In the genomic region with DNA sequence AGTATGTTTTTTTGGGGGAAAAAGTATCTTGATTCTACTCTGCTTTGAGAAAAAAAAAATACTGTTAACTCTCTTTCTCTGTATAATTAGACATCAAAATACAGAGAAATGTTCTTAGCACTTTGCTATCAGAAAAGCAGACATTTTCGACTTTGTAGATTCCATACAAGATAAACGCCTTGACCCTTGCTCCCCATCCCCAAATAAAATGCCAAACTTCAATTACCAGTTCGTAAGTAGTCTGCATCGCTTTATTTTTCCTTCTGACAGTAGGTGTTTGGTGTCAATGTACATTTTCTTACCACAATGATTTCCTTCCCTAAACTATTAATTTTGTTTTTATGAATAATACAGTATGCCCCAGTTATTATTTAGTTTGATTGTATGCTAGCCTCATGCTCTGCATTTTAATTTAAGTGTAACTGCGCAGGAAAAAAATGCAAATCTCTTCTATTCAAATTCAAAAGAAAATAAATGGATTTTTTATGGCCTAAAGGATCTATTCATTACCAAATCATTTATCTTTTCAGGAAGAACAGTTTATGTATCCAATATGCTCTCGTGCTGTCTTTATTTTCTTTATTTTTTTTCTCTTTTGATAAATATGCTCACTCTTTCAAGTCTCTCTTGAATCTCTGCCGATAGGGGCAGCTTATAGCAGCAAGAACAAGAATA, we compare ENCODE assay signal across 9 cellular contexts.
A peak's percentile ranks its signal among the peaks of the same experiment; 100 is the strongest.
DNase-seq lines count a peak whose midpoint lies in the region; ATAC-seq, FAIRE-seq and TF ChIP-seq lines count a peak whose summit lies in the region.
"Had no signal": no experiment of that assay in that cellular context is flagged by ENCODE, and none has a peak within 500 bp of the region (broad histone marks: within the 10 kb centered on the region; RNA-seq: fewer than 3 reads in every experiment).

No MANE protein-coding gene starts in this region.

- H3K79me2 ChIP-seq in HepG2 (ENCODE audit: insufficient read depth, low read length) = no peaks in the 10 kb centered on the region

- in situ Hi-C loops in HepG2 (cut with HindIII; ENCODE audit: extremely low pct_ligation_motif_present, low pct_unique_long_range_greater_than_20kb) = no loop called here

- TF ChIP-seq POLR2A in HepG2 (IDR thresholded peaks at IDR 0.05; ENCODE audit: insufficient read depth in 1 of 2, low read depth in 2 of 2, low read length in 2 of 2) = no peak
- TF ChIP-seq POLR2A in thyroid gland (IDR thresholded peaks at IDR 0.05) = no peak

- DNase-seq in left ventricle myocardium inferior = no peak
- DNase-seq in left ventricle myocardium superior = no peak
- no peak for DNase-seq in activated CD8-positive, alpha-beta T cell treated with anti-CD3 and anti-CD28 coated beads for 36 hours
- DNase-seq in HepG2 (ENCODE audit: low spot score) = no peak
- no peak for DNase-seq in thyroid gland
- DNase-seq in SHP77 (lab: John Stamatoyannopoulos, UW) = no peak
- no peak for DNase-seq in GF-D8 (lab: John Stamatoyannopoulos, UW)
- no peak for DNase-seq in NCI-H187 treated with DMSO at 0.1 percent for 48 hours (lab: John Stamatoyannopoulos, UW)
- DNase-seq: NCI-H446 treated with DMSO at 0.1 percent for 48 hours had no signal

- peak overlapping the region; percentile 83 for H3K4me2 ChIP-seq in HepG2 (ENCODE audit: low read depth, low read length)

- H3K4me3 Mint-ChIP-seq in activated CD8-positive, alpha-beta T cell treated with anti-CD3 and anti-CD28 coated beads for 36 hours = peak overlapping the region; percentile 27

- ATAC-seq in left ventricle myocardium superior = no peak
- ATAC-seq in activated CD8-positive, alpha-beta T cell treated with anti-CD3 and anti-CD28 coated beads for 36 hours = no peak
- ATAC-seq in HepG2 = no peak

- no peaks in the 10 kb centered on the region for H4K20me1 ChIP-seq in HepG2 (ENCODE audit: insufficient read depth, low read length)

- peak overlapping the region; percentile 74 for H3K27ac ChIP-seq in left ventricle myocardium inferior (replicated peaks)
- H3K27ac ChIP-seq in HepG2 (ENCODE audit: extremely low read length, insufficient read depth, low read length) = peak overlapping the region; percentile 90
- H3K27ac ChIP-seq in thyroid gland = peak overlapping the region in 2 of 3 donors; percentile 66 to 76

- no peaks in the 10 kb centered on the region for H3K36me3 ChIP-seq in left ventricle myocardium inferior
- no peaks in the 10 kb centered on the region for H3K36me3 ChIP-seq in HepG2 (replicated peaks in 1 of 2; ENCODE audit: control insufficient read depth in 1 of 2, insufficient read depth in 2 of 2, low read length in 2 of 2)
- H3K36me3 ChIP-seq in thyroid gland = no peaks in the 10 kb centered on the region

- H3K27me3 ChIP-seq in left ventricle myocardium inferior (ENCODE audit: low read depth) (no peaks in the 10 kb centered on the region), HepG2 (ENCODE audit: control insufficient read depth in 1 of 2, insufficient read depth in 2 of 2, low read length in 2 of 2) (no peaks in the 10 kb centered on the region), thyroid gland (no peaks in the 10 kb centered on the region)

- BruUV-seq in HepG2 (replicated peaks; lab: Mats Ljungman, UMichigan) = TSS peak; percentile 89

- peak overlapping the region; percentile 36 for H2AFZ ChIP-seq in HepG2 (ENCODE audit: low read length)

- WGBS in HepG2 (ENCODE audit: low lambda C conversion rate) = 11% methylated on average over 7 of the region's 7 CpGs
- 76 to 85% methylated on average over 7 of the region's 7 CpGs for WGBS in thyroid gland, 2 donors

- TF ChIP-seq RAD21 in HepG2 (CRISPR knock-in tag; IDR thresholded peaks at IDR 0.05) = no peak

- peaks cover 27% of the 10 kb centered on the region for H3K4me1 Mint-ChIP-seq in activated CD8-positive, alpha-beta T cell treated with anti-CD3 and anti-CD28 coated beads for 36 hours (ENCODE audit: low read depth)

- no peaks in the 10 kb centered on the region for H3K27me3 Mint-ChIP-seq in activated CD8-positive, alpha-beta T cell treated with anti-CD3 and anti-CD28 coated beads for 36 hours

- FAIRE-seq in HepG2 (lab: Jason Lieb, UNC) = no peak

- TF ChIP-seq CTCF in left ventricle myocardium inferior (IDR thresholded peaks at IDR 0.05; ENCODE audit: borderline replicate concordance) (no peak), HepG2 (CRISPR knock-in tag; IDR thresholded peaks at IDR 0.05) (no peak), thyroid gland (IDR thresholded peaks at IDR 0.05) (no peak)
- no peak for TF ChIP-seq CTCF in activated CD8-positive, alpha-beta T cell treated with anti-CD3 and anti-CD28 coated beads for 36 hours (IDR thresholded peaks at IDR 0.05)

- POLR2A ChIA-PET in activated CD8-positive, alpha-beta T cell treated with anti-CD3 and anti-CD28 coated beads for 36 hours (lab: Charles Lee) = interaction anchor here (2.1 kb wide), 1 partner anchor 17 kb away, joined by 4 read pairs; no protein-coding TSS in a partner anchor
- POLR2A ChIA-PET in HepG2 (lab: Yijun Ruan, JAX) = interaction anchor here (0.7 to 4.4 kb wide), 28 partner anchors 7 to 261 kb away, joined by 3 to 51 read pairs (median 8); partner anchors contain the start of gene ZNF217

- peak overlapping the region; percentile 83 for H3K27ac Mint-ChIP-seq in activated CD8-positive, alpha-beta T cell treated with anti-CD3 and anti-CD28 coated beads for 36 hours

- peak overlapping the region; percentile 66 for H3K9ac ChIP-seq in HepG2 (ENCODE audit: insufficient read depth, low read depth, low read length)

- CTCF ChIA-PET in activated CD8-positive, alpha-beta T cell treated with anti-CD3 and anti-CD28 coated beads for 36 hours (lab: Charles Lee) = interaction anchor here (0.8 to 1.8 kb wide), 3 partner anchors 18 to 39 kb away, joined by 3 to 6 read pairs (median 5); no protein-coding TSS in a partner anchor
- CTCF ChIA-PET in HepG2 (lab: Yijun Ruan, JAX; ENCODE audit: low intra/inter-chr PET ratio, low total read pairs) = interaction anchor here (1.8 to 2.1 kb wide), 2 partner anchors 99 to 191 kb away, joined by 4 to 11 read pairs; no protein-coding TSS in a partner anchor

- H3K4me3 ChIP-seq in left ventricle myocardium inferior = no peak overlapping the region
- peak overlapping the region; percentile 45 to 70 (median 67) for H3K4me3 ChIP-seq in HepG2 (replicated peaks in 1 of 3; ENCODE audit: insufficient read depth in 1 of 3, low read depth in 2 of 3, low read length in 3 of 3)
- no peak overlapping the region for H3K4me3 ChIP-seq in thyroid gland (replicated peaks in 1 of 3)

- intact Hi-C loops in left ventricle myocardium inferior (cut with micrococcal nuclease) = no loop called here
- intact Hi-C loops in left ventricle myocardium superior (cut with micrococcal nuclease) = no loop called here
- intact Hi-C loops in activated CD8-positive, alpha-beta T cell treated with anti-CD3 and anti-CD28 coated beads for 36 hours (cut with micrococcal nuclease) = no loop called here
- intact Hi-C loops in HepG2 (cut with micrococcal nuclease; ENCODE audit: unreplicated experiment) = loop anchor here (1.0 to 5.0 kb wide), 6 partner anchors 36 to 237 kb away; no protein-coding TSS in a partner anchor
- intact Hi-C loops in thyroid gland (cut with DNase I) = no loop called here

- H3K4me1 ChIP-seq in left ventricle myocardium inferior = peaks cover 32% of the 10 kb centered on the region
- peaks cover 62% of the 10 kb centered on the region for H3K4me1 ChIP-seq in HepG2 (ENCODE audit: insufficient read depth, low read length)
- H3K4me1 ChIP-seq in thyroid gland = peaks cover 22 to 26% of the 10 kb centered on the region in 2 donors

- H3K36me3 Mint-ChIP-seq in activated CD8-positive, alpha-beta T cell treated with anti-CD3 and anti-CD28 coated beads for 36 hours (ENCODE audit: low read depth) = no peaks in the 10 kb centered on the region

- H3K9me3 ChIP-seq in left ventricle myocardium inferior (replicated peaks) (no peaks in the 10 kb centered on the region), HepG2 (ENCODE audit: low read length) (no peaks in the 10 kb centered on the region), thyroid gland (no peaks in the 10 kb centered on the region)

- H3K9me3 Mint-ChIP-seq in activated CD8-positive, alpha-beta T cell treated with anti-CD3 and anti-CD28 coated beads for 36 hours = no peaks in the 10 kb centered on the region

- no peak for TF ChIP-seq EP300 in HepG2 (IDR thresholded peaks at IDR 0.05; ENCODE audit: low read depth in 2 of 2, low read length in 2 of 2)
- TF ChIP-seq EP300 in HepG2 (CRISPR knock-in tag; IDR thresholded peaks at IDR 0.05; ENCODE audit: borderline replicate concordance) = no peak

TF ChIP-seq in HepG2, 621 proteins besides CTCF, POLR2A, EP300 and RAD21 (continues in another document):
- TF ChIP-seq JARID2 (CRISPR knock-in tag; IDR thresholded peaks at IDR 0.05; ENCODE audit: insufficient replicate concordance) = no peak
- no peak for TF ChIP-seq DNMT1 (CRISPR knock-in tag; IDR thresholded peaks at IDR 0.05)
- TF ChIP-seq ZNF790 (CRISPR knock-in tag; IDR thresholded peaks at IDR 0.05; ENCODE audit: borderline replicate concordance) = peak; percentile 86; the same call in 1 of the 2 replicates
- 0 out of 2 replicates have a peak, but pooled peaks have one; percentile 10 for TF ChIP-seq ZSCAN9 (CRISPR knock-in tag; IDR thresholded peaks at IDR 0.05; ENCODE audit: borderline replicate concordance)
- no peak for TF ChIP-seq TCF12 (IDR thresholded peaks at IDR 0.05)
- no peak for TF ChIP-seq TCF12 (CRISPR knock-in tag; IDR thresholded peaks at IDR 0.05)
- TF ChIP-seq ZNF329 (CRISPR knock-in tag; IDR thresholded peaks at IDR 0.05; ENCODE audit: low read depth) = no peak
- TF ChIP-seq ZFP82 (CRISPR knock-in tag; IDR thresholded peaks at IDR 0.05; ENCODE audit: borderline replicate concordance) = peak; percentile 8; the same call in 1 of the 2 replicates

Comparison
In these comparisons a context has a peak if more than half of its experiments do, and no peak if none do; other contexts are left out.
1. H3K4me3 ChIP-seq: peak in HepG2 (3 of 3); none in left ventricle myocardium inferior (single experiment) and thyroid gland (0 of 3).
2. Peak in every context shown above with its lines, with median percentiles within 50 percentile points of each other: H3K27ac ChIP-seq.